1 cellular context compared by ENCODE assay signal in the genomic region with DNA sequence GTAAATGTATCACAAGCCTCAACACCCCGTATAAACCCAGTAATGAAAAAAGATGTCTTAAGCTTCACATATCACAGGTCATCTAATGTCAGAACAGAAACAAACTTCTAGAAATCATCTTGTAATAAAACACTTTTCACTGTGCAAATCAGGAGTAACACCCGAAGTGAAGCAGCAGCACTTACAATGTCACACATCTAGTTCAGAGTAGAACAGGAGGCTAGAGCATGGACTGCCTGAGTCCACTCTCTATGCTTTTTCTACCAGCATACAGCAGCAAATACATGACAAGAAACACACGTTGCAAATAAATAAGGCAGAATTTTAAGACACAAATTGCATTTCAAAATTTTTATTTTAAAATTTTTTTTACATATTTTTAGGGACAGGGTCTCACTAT.
TF ChIP-seq lines count a peak whose summit lies in the region.

No MANE protein-coding gene starts in this region.

TF ChIP-seq in GM23338, 12 proteins besides CTCF, POLR2A, EP300 and RAD21 (continued from another document):
- TF ChIP-seq ZNF462 (CRISPR knock-in tag; IDR thresholded peaks at IDR 0.05) (no peak), EZH2phosphoT487 (IDR thresholded peaks at IDR 0.05; ENCODE audit: unreplicated experiment) (no peak), STAT1 (IDR thresholded peaks at IDR 0.05; ENCODE audit: unreplicated experiment) (no peak), ETS1 (IDR thresholded peaks at IDR 0.05) (no peak), ZNF114 (CRISPR knock-in tag; IDR thresholded peaks at IDR 0.05) (no peak), NANOG (IDR thresholded peaks at IDR 0.05; ENCODE audit: borderline replicate concordance) (no peak), JUNB (IDR thresholded peaks at IDR 0.05; ENCODE audit: unreplicated experiment) (no peak), POLR2AphosphoS5 (IDR thresholded peaks at IDR 0.05; ENCODE audit: low read depth) (no peak), EZH2 (IDR thresholded peaks at IDR 0.05; ENCODE audit: low read depth, unreplicated experiment) (no peak), ZNF331 (CRISPR knock-in tag; IDR thresholded peaks at IDR 0.05; ENCODE audit: low read depth) (no peak)
